8 cellular contexts compared by ENCODE assay signal in genomic region chr19:45994989-45995714, GRCh38. TPM values are rescaled to one million over a fixed set of nuclear protein-coding genes. Genes with fewer than 3 reads are reported as not detected.
DNase-seq lines count a peak whose midpoint lies in the region; ATAC-seq and TF ChIP-seq lines count a peak whose summit lies in the region.

TSS of gene CCDC61 (plus strand) at chr19:45995467. CDS start at chr19:46003019, 7,552 bp downstream.

- peak within 1 kb of the TSS; percentile 73 for H3K4me3 ChIP-seq in BJ (ENCODE audit: low read depth, low read length)

- peak; percentile 90 for ATAC-seq in HG03457 (IDR thresholded peaks at IDR 0.05; ENCODE audit: unreplicated experiment)

- POLR2A ChIA-PET in BJ (lab: Charles Lee): interaction anchor here (0.6 kb wide), 1 partner anchor 616 kb away, joined by 3 read pairs; no protein-coding TSS in a partner anchor

- DNase-seq in BJ (ENCODE audit: low read depth) (peak; percentile 98), GM19240 (ENCODE audit: insufficient read length, low spot score) (peak; percentile 97), NCI-H524 treated with DMSO at 0.1 percent for 48 hours (lab: John Stamatoyannopoulos, UW) (peak; percentile 95), cortex of kidney (lab: John Stamatoyannopoulos, UW) (peak; percentile 26), left kidney (ENCODE audit: low read depth, low spot score) (peak; percentile 100)
- peak; percentile 96 to 97 for DNase-seq in activated CD4-positive, alpha-beta T cell treated with anti-CD3 and anti-CD28 coated beads for 4 hours
- DNase-seq in stimulated activated CD4-positive, alpha-beta T cell treated with anti-CD3 and anti-CD28 coated beads, Interleukin-2, amount 100 ng/mL, for 24 hours: peak; percentile 93 to 95

- H3K36me3 ChIP-seq in BJ (ENCODE audit: control insufficient read depth, insufficient read depth, low read length): no peaks in the 10 kb centered on the region

- no peak for TF ChIP-seq CTCF in BJ (IDR thresholded peaks at IDR 0.05; ENCODE audit: insufficient read depth, low read depth, low read length)

- no peaks in the 10 kb centered on the region for H3K27me3 ChIP-seq in BJ (ENCODE audit: control insufficient read depth, insufficient read depth, low read length)

- CTCF ChIA-PET in BJ (lab: Yijun Ruan, JAX): interaction anchor here (0.8 to 3.0 kb wide), 4 partner anchors 14 to 83 kb away, joined by 3 to 21 read pairs (median 3); no protein-coding TSS in a partner anchor

RNA-seq across cellular contexts. Expression of gene CCDC61, which starts in this region (rescaled TPM):
- 6.7 and 8.4 TPM in 2 replicates for polyA plus RNA-seq in BJ (2011; rRNA removed)
- 5.9 and 7.1 TPM in 2 replicates for polyA minus RNA-seq in BJ (2011; rRNA and poly(A)+ RNA removed)

Comparison
In these comparisons a context has a peak if more than half of its experiments do, and no peak if none do; other contexts are left out.
1. Peak in every context shown above with its lines: DNase-seq, ATAC-seq and H3K4me3 ChIP-seq.
2. DNase-seq: peak in every context shown above with its lines; median percentile 100 in left kidney; 98 in BJ; 97 in GM19240; 96 in activated CD4-positive, alpha-beta T cell treated with anti-CD3 and anti-CD28 coated beads for 4 hours; 95 in NCI-H524 treated with DMSO at 0.1 percent for 48 hours; 94 in stimulated activated CD4-positive, alpha-beta T cell treated with anti-CD3 and anti-CD28 coated beads, Interleukin-2, amount 100 ng/mL, for 24 hours; 26 in cortex of kidney.